10 cellular contexts compared by ENCODE assay signal in the genomic region with DNA sequence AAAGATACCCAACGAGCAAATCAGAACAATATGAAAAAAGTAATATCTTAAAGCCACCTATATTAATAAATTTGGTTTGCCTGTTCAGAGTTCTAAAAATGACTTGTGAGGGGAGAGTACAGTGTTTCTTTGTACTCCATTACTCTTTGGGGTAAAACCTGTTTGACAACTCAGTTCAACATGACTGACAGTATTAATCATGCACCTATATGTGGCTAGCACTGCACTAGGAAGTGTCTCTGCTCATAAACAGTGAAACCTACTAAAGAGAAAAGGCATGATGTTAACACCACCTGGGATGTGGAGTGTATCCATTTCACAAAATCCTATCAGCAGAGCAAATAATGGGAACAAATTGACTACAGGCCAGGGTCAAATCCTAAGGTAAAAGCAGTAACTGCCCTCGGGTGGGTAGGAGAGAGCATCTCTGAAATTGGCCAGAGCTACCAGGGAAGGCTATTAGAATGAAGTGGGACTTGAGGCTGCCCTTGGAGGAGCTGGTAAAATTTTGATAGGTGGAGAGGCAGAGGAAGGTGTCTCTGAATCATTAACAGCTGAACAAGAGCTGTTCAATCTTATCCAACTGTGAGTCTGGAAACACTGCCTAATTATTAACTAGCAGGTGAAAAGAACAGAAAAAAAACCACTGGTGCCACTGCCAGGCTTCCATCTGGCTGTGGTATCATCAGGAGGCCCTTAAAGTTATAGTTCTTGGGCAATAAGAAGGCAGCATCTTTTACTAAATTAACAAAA.
DNase-seq lines count a peak whose midpoint lies in the region; ATAC-seq, FAIRE-seq and TF ChIP-seq lines count a peak whose summit lies in the region.
"Had no signal": no experiment of that assay in that cellular context is flagged by ENCODE, and none has a peak within 500 bp of the region (broad histone marks: within the 10 kb centered on the region; RNA-seq: fewer than 3 reads in every experiment).

No MANE protein-coding gene starts in this region.

- ATAC-seq in HG03196 (IDR thresholded peaks at IDR 0.05; ENCODE audit: unreplicated experiment) (peak; percentile 55), HG03521 (IDR thresholded peaks at IDR 0.05; ENCODE audit: unreplicated experiment) (no peak)

- no peaks in the 10 kb centered on the region for H3K36me3 ChIP-seq in small intestine (ENCODE audit: control insufficient read depth in 2 of 2, insufficient read depth in 2 of 2, low read length in 2 of 2)
- H3K36me3 ChIP-seq in adrenal gland (replicated peaks in 1 of 2) = no peaks in the 10 kb centered on the region
- H3K36me3 ChIP-seq: tibial nerve had no signal

- peak overlapping the region; percentile 72 for H3K27ac ChIP-seq in VCaP
- H3K27ac ChIP-seq in small intestine (ENCODE audit: low read depth in 1 of 2, low read length in 1 of 2) = peak overlapping the region in 1 of 2 donors; percentile 50
- H3K27ac ChIP-seq in adrenal gland = no peak overlapping the region
- H3K27ac ChIP-seq: tibial nerve had no signal

- no peaks in the 10 kb centered on the region for H3K9me3 ChIP-seq in small intestine (ENCODE audit: control insufficient read depth, low read depth)
- no peaks in the 10 kb centered on the region for H3K9me3 ChIP-seq in adrenal gland (replicated peaks in 1 of 3)
- H3K9me3 ChIP-seq: tibial nerve had no signal

- intact Hi-C loops in adrenal gland (cut with DNase I) = no loop called here

- H3K4me1 ChIP-seq in small intestine (ENCODE audit: control insufficient read depth in 2 of 2, insufficient read depth in 1 of 2, low read depth in 1 of 2, low read length in 1 of 2) (peaks cover 0 to 3% of the 10 kb centered on the region in 2 donors), adrenal gland (replicated peaks in 1 of 2) (no peaks in the 10 kb centered on the region)
- H3K4me1 ChIP-seq: tibial nerve had no signal

- H3K4me3 ChIP-seq in small intestine (ENCODE audit: low read depth in 1 of 2, low read length in 2 of 2) (no peak overlapping the region), adrenal gland (no peak overlapping the region)
- H3K4me3 ChIP-seq: tibial nerve had no signal

- TF ChIP-seq CTCF in VCaP (conservative IDR thresholded peaks at IDR 0.05) (no peak), adrenal gland (IDR thresholded peaks at IDR 0.05) (no peak)

- 11 to 33% (median 15%) methylated on average over 2 of the region's 2 CpGs for WGBS in small intestine, 3 donors
- 26 to 33% (median 32%) methylated on average over 2 of the region's 2 CpGs for WGBS in adrenal gland, 4 donors

- DNase-seq in NCI-H345 (lab: John Stamatoyannopoulos, UW) = peak; percentile 29
- no peak for DNase-seq in NCI-H345 treated with DMSO at 0.1 percent for 48 hours (lab: John Stamatoyannopoulos, UW; ENCODE audit: unreplicated experiment)
- peak; percentile 52 for DNase-seq in small intestine
- no peak for DNase-seq in adrenal gland
- DNase-seq in activated CD4-positive, alpha-beta T cell treated with anti-CD3 and anti-CD28 coated beads, Interleukin-2, amount 50 U/mL, for 1 hour = no peak
- DNase-seq: NCI-H1436 treated with DMSO at 0.1 percent for 48 hours had no signal

- TF ChIP-seq POLR2A in adrenal gland (IDR thresholded peaks at IDR 0.05) = no peak

- H3K27me3 ChIP-seq in small intestine (ENCODE audit: control insufficient read depth in 2 of 2, insufficient read depth in 2 of 2, low read length in 2 of 2) (no peaks in the 10 kb centered on the region), adrenal gland (no peaks in the 10 kb centered on the region)
- H3K27me3 ChIP-seq: tibial nerve had no signal

- FAIRE-seq in small intestine (lab: Jason Lieb, UNC) = no peak

Comparison
In these comparisons a context has a peak if more than half of its experiments do, and no peak if none do; other contexts are left out.
1. DNase-seq: peak in NCI-H345 (single experiment) and small intestine (single experiment); none in NCI-H345 treated with DMSO at 0.1 percent for 48 hours (single experiment), adrenal gland (0 of 7) and activated CD4-positive, alpha-beta T cell treated with anti-CD3 and anti-CD28 coated beads, Interleukin-2, amount 50 U/mL, for 1 hour (single experiment).